11 cellular contexts compared by ENCODE assay signal in the genomic region with DNA sequence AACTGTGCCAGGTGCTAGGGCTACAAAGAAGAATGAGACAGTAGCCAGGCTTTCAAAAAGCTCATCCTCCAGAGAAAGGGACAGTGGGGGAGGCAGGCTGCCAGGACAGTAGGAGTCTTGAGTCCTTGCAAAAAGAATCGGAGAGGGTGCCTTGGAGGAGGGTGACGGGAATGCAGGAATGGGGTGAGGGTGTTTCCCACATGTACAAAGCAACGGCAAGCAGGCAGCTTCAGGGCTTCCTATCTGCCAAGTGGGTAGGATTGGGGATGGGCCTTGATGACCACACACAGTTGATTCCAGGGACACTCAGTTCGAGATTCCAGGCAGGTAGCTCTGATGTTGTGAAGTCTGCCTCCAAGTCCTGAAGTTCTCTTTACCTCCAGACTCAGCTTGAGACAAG. TPM values are rescaled to one million over a fixed set of nuclear protein-coding genes. Genes with fewer than 3 reads are reported as not detected.
DNase-seq lines count a peak whose midpoint lies in the region; ATAC-seq and TF ChIP-seq lines count a peak whose summit lies in the region.
"Had no signal": no experiment of that assay in that cellular context is flagged by ENCODE, and none has a peak within 500 bp of the region (broad histone marks: within the 10 kb centered on the region; RNA-seq: fewer than 3 reads in every experiment).

No MANE protein-coding gene starts in this region.

- H3K56ac ChIP-seq in mesendoderm (ENCODE audit: low read length) = peak overlapping the region; percentile 37

- no peak overlapping the region for H4K8ac ChIP-seq in mesendoderm (ENCODE audit: low read depth, low read length)

- TF ChIP-seq CTCF in GM23338 (conservative IDR thresholded peaks at IDR 0.05; ENCODE audit: low read depth in 2 of 2) = no peak
- TF ChIP-seq CTCF in WTC11 (IDR thresholded peaks at IDR 0.05) = no peak
- no peak for TF ChIP-seq CTCF in GM10266 (IDR thresholded peaks at IDR 0.05; ENCODE audit: control insufficient read depth, insufficient read depth, low read depth, missing control alignments)
- no peak for TF ChIP-seq CTCF in psoas muscle (IDR thresholded peaks at IDR 0.05)
- no peak for TF ChIP-seq CTCF in GM13976 (IDR thresholded peaks at IDR 0.05; ENCODE audit: borderline replicate concordance, control extremely low read depth, extremely low read depth, insufficient read depth, missing control alignments)

- POLR2A ChIA-PET in WTC11 (lab: Charles Lee) = no interaction called here

- H3K9me3 Mint-ChIP-seq in GM23338 = no peaks in the 10 kb centered on the region
- no peaks in the 10 kb centered on the region for H3K9me3 Mint-ChIP-seq in WTC11
- H3K9me3 Mint-ChIP-seq: H9 had no signal

- no peaks in the 10 kb centered on the region for H3K9me2 ChIP-seq in GM23338 (ENCODE audit: insufficient read depth)

- no peak overlapping the region for H3K23ac ChIP-seq in mesendoderm (ENCODE audit: low read length)

- H3K79me2 ChIP-seq in ACC112 (ENCODE audit: control insufficient read depth, insufficient read depth, low read length, unreplicated experiment) (no peaks in the 10 kb centered on the region), GM23338 (replicated peaks; ENCODE audit: insufficient read depth) (no peaks in the 10 kb centered on the region), mesendoderm (ENCODE audit: control insufficient read depth, insufficient read depth, low read length) (no peaks in the 10 kb centered on the region)

- H3K9me3 ChIP-seq in psoas muscle = no peaks in the 10 kb centered on the region

- H4K5ac ChIP-seq in mesendoderm (ENCODE audit: low read length) = no peak overlapping the region

- H3K36me3 ChIP-seq in ACC112 (ENCODE audit: insufficient read depth, low read length) (no peaks in the 10 kb centered on the region), GM23338 (ENCODE audit: insufficient read depth) (no peaks in the 10 kb centered on the region), mesendoderm (ENCODE audit: control insufficient read depth, insufficient read depth, low read length) (no peaks in the 10 kb centered on the region), psoas muscle (ENCODE audit: insufficient read depth in 1 of 2, low read depth in 1 of 2) (no peaks in the 10 kb centered on the region)

- H3K4ac ChIP-seq in mesendoderm (ENCODE audit: low read depth, low read length) = no peak overlapping the region

- H3K9ac ChIP-seq in mesendoderm (ENCODE audit: low read length) = no peak overlapping the region

- H3K4me1 Mint-ChIP-seq in GM23338 (peaks cover 6% of the 10 kb centered on the region), WTC11 (peaks cover 12% of the 10 kb centered on the region)

- H4K20me1 ChIP-seq in GM23338 (replicated peaks; ENCODE audit: insufficient read depth) = no peaks in the 10 kb centered on the region; the same call in 1 of the 2 replicates

- no peak for DNase-seq in GM23338 (ENCODE audit: low spot score)
- no peak for DNase-seq in WTC11 (ENCODE audit: low spot score)
- no peak for DNase-seq in mesendoderm
- DNase-seq in GM10266 (ENCODE audit: extremely low spot score) = no peak
- DNase-seq in psoas muscle = no peak
- no peak for DNase-seq in GM13976 (ENCODE audit: low spot score)
- DNase-seq in AG20443 (ENCODE audit: low spot score) = no peak
- DNase-seq: NCI-H510A had no signal

- H3K27me3 ChIP-seq in ACC112 (ENCODE audit: insufficient read depth, low read length) (peaks cover 13% of the 10 kb centered on the region), GM23338 (ENCODE audit: insufficient read depth) (peaks cover 22% of the 10 kb centered on the region), mesendoderm (ENCODE audit: insufficient read depth, low read length, poor library complexity) (no peaks in the 10 kb centered on the region), psoas muscle (ENCODE audit: insufficient read depth in 3 of 3, low read length in 2 of 3) (no peaks in the 10 kb centered on the region)

- no peak overlapping the region for H3K18ac ChIP-seq in mesendoderm (ENCODE audit: low read length)

- H2AFZ ChIP-seq in ACC112 (ENCODE audit: low read length, unreplicated experiment) (no peak overlapping the region), GM23338 (no peak overlapping the region)

- H2BK120ac ChIP-seq in mesendoderm (ENCODE audit: low read depth, low read length) = no peak overlapping the region

- H3K27me3 Mint-ChIP-seq in GM23338 (ENCODE audit: insufficient read depth, low read depth, poor library complexity) (peaks cover 24% of the 10 kb centered on the region), WTC11 (ENCODE audit: low read depth) (peaks cover 48% of the 10 kb centered on the region)

- H3K36me3 Mint-ChIP-seq in GM23338 (ENCODE audit: low read depth) = no peaks in the 10 kb centered on the region
- H3K36me3 Mint-ChIP-seq in WTC11 = no peaks in the 10 kb centered on the region

- intact Hi-C loops in psoas muscle (cut with DNase I) = loop anchor here (5.0 kb wide), 4 partner anchors 62 to 277 kb away; partner anchors contain the start of gene NOG (in 1 of the 2)

- peak overlapping the region; percentile 75; the same call in 1 of the 2 replicates for H3K4me3 ChIP-seq in ACC112 (ENCODE audit: low read depth, low read length)
- H3K4me3 ChIP-seq in GM23338 = no peak overlapping the region
- no peak overlapping the region for H3K4me3 ChIP-seq in mesendoderm (ENCODE audit: low read length)
- H3K4me3 ChIP-seq in psoas muscle = no peak overlapping the region

- H3K4me2 ChIP-seq in GM23338 = no peak overlapping the region
- H3K4me2 ChIP-seq in mesendoderm (ENCODE audit: low read length) = no peak overlapping the region

- no CpG with 5 or more reads among the region's 4 CpGs for WGBS in mesendoderm (ENCODE audit: extremely low coverage, insufficient coverage, low lambda C conversion rate)
- WGBS in psoas muscle, 3 donors = 71 to 79% (median 78%) methylated on average over 4 of the region's 4 CpGs

- H3K4me3 Mint-ChIP-seq in GM23338 (0 out of 3 replicates have a peak overlapping the region, but pooled peaks have one; percentile 54), WTC11 (peak overlapping the region; percentile 52; the same call in 1 of the 2 replicates)

- H3K27ac Mint-ChIP-seq in GM23338 = no peak overlapping the region
- H3K27ac Mint-ChIP-seq in WTC11 = no peak overlapping the region
- H3K27ac Mint-ChIP-seq: H9 had no signal

- H2BK15ac ChIP-seq in mesendoderm (replicated peaks; ENCODE audit: low read depth) = no peak overlapping the region

- in situ Hi-C loops in GM13976 (cut with MboI; ENCODE audit: low sequenced_read_pairs, unreplicated experiment) = no loop called here

- H3K79me1 ChIP-seq in mesendoderm (ENCODE audit: low read length) = no peaks in the 10 kb centered on the region

- no peak overlapping the region for H2AK5ac ChIP-seq in mesendoderm (ENCODE audit: low read length)

- no peak overlapping the region for H3K27ac ChIP-seq in ACC112 (ENCODE audit: low read depth, low read length)
- H3K27ac ChIP-seq in GM23338 (ENCODE audit: low read depth) = no peak overlapping the region
- H3K27ac ChIP-seq in mesendoderm (ENCODE audit: low read depth, low read length) = no peak overlapping the region
- H3K27ac ChIP-seq in psoas muscle = no peak overlapping the region
- H3K27ac ChIP-seq: C4-2B had no signal

- H3F3A ChIP-seq in GM23338 (replicated peaks; ENCODE audit: low read depth) = no peaks in the 10 kb centered on the region

- CTCF ChIA-PET in WTC11 (lab: Charles Lee) = interaction anchor here (1.1 to 3.1 kb wide), 24 partner anchors 10 to 282 kb away, joined by 3 to 31 read pairs (median 7); partner anchors contain the start of genes C17orf67, DGKE and NOG

- H3K4me1 ChIP-seq in ACC112 (ENCODE audit: control insufficient read depth, insufficient read depth, low read length, unreplicated experiment) (peaks cover 8% of the 10 kb centered on the region), GM23338 (ENCODE audit: insufficient read depth) (peaks cover 6% of the 10 kb centered on the region; the same call in 1 of the 2 replicates), mesendoderm (ENCODE audit: control insufficient read depth, low read depth, low read length) (no peaks in the 10 kb centered on the region), psoas muscle (peaks cover 25% of the 10 kb centered on the region)

- ATAC-seq in GM23338 = no peak
- no peak for ATAC-seq in WTC11
- ATAC-seq in psoas muscle = no peak

- no peak overlapping the region for H2BK5ac ChIP-seq in mesendoderm (ENCODE audit: low read length)

TF ChIP-seq in GM23338, 12 proteins besides CTCF, POLR2A, EP300 and RAD21 (continues in another document):
- TF ChIP-seq NANOG (IDR thresholded peaks at IDR 0.05; ENCODE audit: borderline replicate concordance) (no peak), CREB1 (CRISPR knock-in tag; IDR thresholded peaks at IDR 0.05; ENCODE audit: low read depth) (no peak), POLR2AphosphoS5 (IDR thresholded peaks at IDR 0.05; ENCODE audit: low read depth) (no peak), EZH2 (IDR thresholded peaks at IDR 0.05; ENCODE audit: low read depth, unreplicated experiment) (no peak)

TF ChIP-seq in WTC11, 78 proteins besides CTCF, POLR2A, EP300 and RAD21 (continues in another document):
- TF ChIP-seq CBFB (CRISPR knock-in tag; IDR thresholded peaks at IDR 0.05; ENCODE audit: low read depth) (no peak), IRF2 (CRISPR knock-in tag; IDR thresholded peaks at IDR 0.05; ENCODE audit: borderline replicate concordance, low read depth) (no peak), FOXK1 (CRISPR knock-in tag; IDR thresholded peaks at IDR 0.05) (no peak), E2F4 (CRISPR knock-in tag; IDR thresholded peaks at IDR 0.05; ENCODE audit: borderline replicate concordance, low read depth) (no peak)

RNA-seq across cellular contexts. Expression of gene C17orf67, which starts 54.4 kb away (rescaled TPM):
- 0.85 and 1.0 TPM in 2 replicates for total RNA-seq in GM23338 (2014; rRNA removed; shearing (Covaris generic))
- polyA plus RNA-seq in GM23338 (2016; fragmentation: Nextera tagmentation; extraction: Ambion mirVana) = 2.7 and 3.7 TPM in 2 replicates
- 3.0 to 3.4 TPM (median 3.3 TPM) in 3 replicates for total RNA-seq in WTC11 (2021)
- 0.41 TPM for polyA plus RNA-seq in mesendoderm (2013, experiment 1 of 2)
- 0.56 TPM for polyA plus RNA-seq in mesendoderm (2013, experiment 2 of 2)
- total RNA-seq in psoas muscle = 1 to 10 TPM in 1 of 4 donors, under 1 TPM in 3; 0.20 to 1.1 (median 0.35) TPM
- polyA plus RNA-seq in psoas muscle = under 1 TPM in 2 of 3 donors, not detected in 1; 0.14 to 0.16 TPM

RNA-seq across cellular contexts. Expression of gene DGKE, which starts 54.6 kb away (rescaled TPM):
- 5.9 and 10.1 TPM in 2 replicates for total RNA-seq in GM23338 (2014; rRNA removed; shearing (Covaris generic))
- 3.9 and 4.1 TPM in 2 replicates for polyA plus RNA-seq in GM23338 (2016; fragmentation: Nextera tagmentation; extraction: Ambion mirVana)
- 8.5 to 9.4 TPM (median 9.3 TPM) in 3 replicates for total RNA-seq in WTC11 (2021)
- 1.9 TPM for polyA plus RNA-seq in mesendoderm (2013, experiment 1 of 2)
- 1.7 TPM for polyA plus RNA-seq in mesendoderm (2013, experiment 2 of 2)
- 1 to 10 TPM in 3 of 4 donors, under 1 TPM in 1; 0.76 to 3.2 (median 1.4) TPM for total RNA-seq in psoas muscle
- under 1 TPM; 0.38 to 0.53 (median 0.52) TPM for polyA plus RNA-seq in psoas muscle
